ENCODE assay signal across 29 cellular contexts in genomic region chr15:97598353-97598798, GRCh38.
A peak's percentile ranks its signal among the peaks of the same experiment; 100 is the strongest.
DNase-seq lines count a peak whose midpoint lies in the region; ATAC-seq and TF ChIP-seq lines count a peak whose summit lies in the region.
"Had no signal": no experiment of that assay in that cellular context is flagged by ENCODE, and none has a peak within 500 bp of the region (broad histone marks: within the 10 kb centered on the region; RNA-seq: fewer than 3 reads in every experiment).

No MANE protein-coding gene starts in this region.

- H3K9me2 ChIP-seq in neural cell (ENCODE audit: insufficient read depth, low read length) = no peaks in the 10 kb centered on the region
- H3K9me2 ChIP-seq: SK-N-SH had no signal

- peaks cover 3% of the 10 kb centered on the region for H3F3A ChIP-seq in neural cell (ENCODE audit: insufficient read depth, low read length, poor library complexity, severe bottlenecking)

- TF ChIP-seq EP300 in neural cell (conservative IDR thresholded peaks at IDR 0.05; ENCODE audit: poor library complexity, severe bottlenecking) = peak; percentile 100

- H3K79me2 ChIP-seq in neural cell (replicated peaks; ENCODE audit: insufficient read depth, low read length) = no peaks in the 10 kb centered on the region

- H4K20me1 ChIP-seq in neural cell (ENCODE audit: insufficient read depth) = no peaks in the 10 kb centered on the region

- H3K27ac ChIP-seq in neural cell (ENCODE audit: low read length) = no peak overlapping the region
- H3K27ac ChIP-seq: 22Rv1, ascending aorta, gastrocnemius medialis, left lung, prostate gland had no signal

- no peaks in the 10 kb centered on the region for H3K36me3 ChIP-seq in neural cell (ENCODE audit: insufficient read depth, low read length)
- H3K36me3 ChIP-seq: ascending aorta, gastrocnemius medialis, HAP-1, left lung, MG63, prostate gland had no signal

- H3K4me2 ChIP-seq in neural cell (ENCODE audit: low read length) = no peak overlapping the region
- H3K4me2 ChIP-seq: SK-N-SH had no signal

- ATAC-seq in HG03460 (IDR thresholded peaks at IDR 0.05; ENCODE audit: unreplicated experiment) = no peak
- ATAC-seq in HG02642 (IDR thresholded peaks at IDR 0.05; ENCODE audit: poor library complexity, unreplicated experiment) = no peak
- ATAC-seq: gastrocnemius medialis, left lung, T-helper 17 cell had no signal

- H3K27me3 ChIP-seq in neural cell (ENCODE audit: insufficient read depth, low read depth, low read length) = peaks cover 28% of the 10 kb centered on the region
- H3K27me3 ChIP-seq: ascending aorta, gastrocnemius medialis, left lung, MG63 had no signal

- no peaks in the 10 kb centered on the region for H3K9me3 ChIP-seq in neural cell (ENCODE audit: low read length)
- H3K9me3 ChIP-seq: ascending aorta, gastrocnemius medialis, HAP-1, left lung, MG63, prostate gland, SK-N-SH had no signal

- DNase-seq in DMS153 (lab: John Stamatoyannopoulos, UW) (peak; percentile 8), DMS153 treated with DMSO at 0.1 percent for 48 hours (lab: John Stamatoyannopoulos, UW; ENCODE audit: unreplicated experiment) (no peak), NCI-H1436 treated with DMSO at 0.1 percent for 48 hours (lab: John Stamatoyannopoulos, UW) (peak; percentile 74), NCI-H82 (lab: John Stamatoyannopoulos, UW) (peak; percentile 88), SIG-M5 (lab: John Stamatoyannopoulos, UW) (no peak)
- DNase-seq: activated CD4-positive, alpha-beta memory T cell treated with anti-CD3 and anti-CD28 coated beads for 36 hours; activated CD4-positive, CD25-positive, alpha-beta regulatory T cell treated with anti-CD3 and anti-CD28 coated beads, Interleukin-2, amount 50 U/mL, for 72 hours; activated CD8-positive, alpha-beta memory T cell treated with anti-CD3 and anti-CD28 coated beads, Interleukin-2, amount 50 U/mL, for 4 hours; activated naive CD8-positive, alpha-beta T cell treated with anti-CD3 and anti-CD28 coated beads for 36 hours; central memory CD4-positive, alpha-beta T cell; dermis blood vessel endothelial cell; gastrocnemius medialis; hypothalamus; KBM-7; left lung; MG63; naive B cell; NCI-H526 treated with DMSO at 0.1 percent for 48 hours; nucleus accumbens; SK-N-SH; stimulated activated naive CD4-positive, alpha-beta T cell; T-helper 17 cell had no signal

- H3K4me3 ChIP-seq in neural cell (ENCODE audit: low read length) = no peak overlapping the region
- H3K4me3 ChIP-seq: ascending aorta, gastrocnemius medialis, HAP-1, left lung, MG63, prostate gland had no signal

- no peak overlapping the region for H3K9ac ChIP-seq in neural cell (ENCODE audit: low read length)
- H3K9ac ChIP-seq: SK-N-SH had no signal

- TF ChIP-seq CTCF in neural cell (IDR thresholded peaks at IDR 0.05; ENCODE audit: poor library complexity, severe bottlenecking) = no peak

- no peak overlapping the region for H2AFZ ChIP-seq in neural cell (ENCODE audit: low read depth, low read length)

- TF ChIP-seq RAD21 in neural cell (conservative IDR thresholded peaks at IDR 0.05) = peak; percentile 18

TF ChIP-seq in neural cell, 6 proteins besides CTCF, POLR2A, EP300 and RAD21:
- TF ChIP-seq MXI1 (conservative IDR thresholded peaks at IDR 0.05; ENCODE audit: poor library complexity, severe bottlenecking) (peak; percentile 51), SMC3 (conservative IDR thresholded peaks at IDR 0.05; ENCODE audit: poor library complexity) (no peak), TAF1 (IDR thresholded peaks at IDR 0.05; ENCODE audit: low read depth) (peak; percentile 42), POLR2AphosphoS5 (IDR thresholded peaks at IDR 0.05) (peak; percentile 100), REST (IDR thresholded peaks at IDR 0.05; ENCODE audit: borderline replicate concordance) (peak; percentile 87), EZH2 (IDR thresholded peaks at IDR 0.05; ENCODE audit: borderline replicate concordance, insufficient read depth, low read length, poor library complexity, severe bottlenecking) (no peak)

Comparison
In these comparisons a context has a peak if more than half of its experiments do, and no peak if none do; other contexts are left out.
1. DNase-seq: peak in DMS153 (single experiment), NCI-H1436 treated with DMSO at 0.1 percent for 48 hours (single experiment) and NCI-H82 (single experiment); none in DMS153 treated with DMSO at 0.1 percent for 48 hours (single experiment) and SIG-M5 (single experiment).